2 cellular contexts compared by ENCODE assay signal in genomic region chr14:60594077-60594476, GRCh38.
A peak's percentile ranks its signal among the peaks of the same experiment; 100 is the strongest.
TF ChIP-seq lines count a peak whose summit lies in the region.

No MANE protein-coding gene starts in this region.

TF ChIP-seq in Ishikawa, 13 proteins besides CTCF, POLR2A, EP300 and RAD21 (continued from another document):
- TF ChIP-seq USF1 (IDR thresholded peaks at IDR 0.05) (no peak), TCF12 (IDR thresholded peaks at IDR 0.05; ENCODE audit: low read depth) (peak; percentile 64), TEAD4 (IDR thresholded peaks at IDR 0.05) (peak; percentile 27; the same call in 1 of the 2 replicates), NFIC (IDR thresholded peaks at IDR 0.05) (peak; percentile 61), EGR1 (IDR thresholded peaks at IDR 0.05) (no peak), YY1 (IDR thresholded peaks at IDR 0.05; ENCODE audit: low read depth) (no peak), MAX (IDR thresholded peaks at IDR 0.05) (no peak)

TF ChIP-seq in H1, 55 proteins besides CTCF, POLR2A, EP300 and RAD21 (continued from another document):
- TF ChIP-seq SUZ12 (IDR thresholded peaks at IDR 0.05; ENCODE audit: low read length), result no peak
- TF ChIP-seq TAF1 (IDR thresholded peaks at IDR 0.05; ENCODE audit: low read depth, low read length), result no peak
TF ChIP-seq in H1: peak in this region for 0.
